ENCODE assay signal across 1 cellular context in the genomic region with DNA sequence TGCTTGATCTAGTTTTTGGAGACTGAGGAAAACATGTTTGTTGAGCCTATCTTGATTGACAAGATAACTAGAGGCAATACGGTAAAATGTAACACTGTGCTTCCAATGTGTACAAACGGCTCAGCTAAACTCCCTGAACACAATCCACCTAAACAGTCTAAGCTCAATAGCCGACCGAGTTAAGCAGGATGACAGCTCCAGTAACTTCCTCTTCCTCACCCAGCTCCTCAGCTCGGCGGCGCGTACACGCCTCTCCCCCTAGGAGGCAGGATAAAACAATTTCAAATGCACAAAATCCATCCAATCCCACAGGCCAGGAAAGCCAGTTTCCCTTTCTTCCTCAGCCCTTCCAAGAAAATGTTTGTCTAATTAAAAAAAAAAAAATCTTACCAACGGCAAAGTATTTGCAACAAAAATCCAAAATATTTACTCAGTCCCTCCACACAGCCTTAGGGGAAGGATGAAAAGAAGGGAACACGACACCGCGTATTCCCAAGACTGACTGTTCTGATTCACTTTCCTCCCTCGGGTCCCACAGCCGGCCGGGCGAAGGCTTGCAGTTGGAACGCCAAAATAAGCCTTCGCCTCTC.
TF ChIP-seq lines count a peak whose summit lies in the region.

No MANE protein-coding gene starts in this region.

TF ChIP-seq in WTC11, 78 proteins besides CTCF, POLR2A, EP300 and RAD21 (continued from another document):
- TF ChIP-seq, protein P1, sequence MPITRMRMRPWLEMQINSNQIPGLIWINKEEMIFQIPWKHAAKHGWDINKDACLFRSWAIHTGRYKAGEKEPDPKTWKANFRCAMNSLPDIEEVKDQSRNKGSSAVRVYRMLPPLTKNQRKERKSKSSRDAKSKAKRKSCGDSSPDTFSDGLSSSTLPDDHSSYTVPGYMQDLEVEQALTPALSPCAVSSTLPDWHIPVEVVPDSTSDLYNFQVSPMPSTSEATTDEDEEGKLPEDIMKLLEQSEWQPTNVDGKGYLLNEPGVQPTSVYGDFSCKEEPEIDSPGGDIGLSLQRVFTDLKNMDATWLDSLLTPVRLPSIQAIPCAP (CRISPR knock-in tag; IDR thresholded peaks at IDR 0.05), result no peak
- no peak for TF ChIP-seq ZNF396 (CRISPR knock-in tag; IDR thresholded peaks at IDR 0.05; ENCODE audit: borderline replicate concordance)
- TF ChIP-seq CREM (CRISPR knock-in tag; IDR thresholded peaks at IDR 0.05), result no peak
- no peak for TF ChIP-seq TP53 (CRISPR knock-in tag; IDR thresholded peaks at IDR 0.05)
